12 cellular contexts compared by ENCODE assay signal in genomic region chr16:68290455-68290854, GRCh38. TPM values are rescaled to one million over a fixed set of nuclear protein-coding genes. Genes with fewer than 3 reads are reported as not detected.
DNase-seq lines count a peak whose midpoint lies in the region; ATAC-seq and TF ChIP-seq lines count a peak whose summit lies in the region.
"Had no signal": no experiment of that assay in that cellular context is flagged by ENCODE, and none has a peak within 500 bp of the region (broad histone marks: within the 10 kb centered on the region; RNA-seq: fewer than 3 reads in every experiment).

No MANE protein-coding gene starts in this region.

- no peak overlapping the region for H2AFZ ChIP-seq in smooth muscle cell (ENCODE audit: low read depth)

- DNase-seq in activated CD4-positive, alpha-beta T cell treated with anti-CD3 and anti-CD28 coated beads, Interleukin-2, amount 10 ng/mL, durations not matched to agents 24 days and 14 days, result no peak
- no peak for DNase-seq in activated CD4-positive, alpha-beta T cell treated with anti-CD3 and anti-CD28 coated beads, Interleukin-2, amount 50 U/mL, for 4 hours
- DNase-seq in SJSA1 (ENCODE audit: low read depth in 1 of 2, low spot score in 2 of 2) (no peak), smooth muscle cell (lab: John Stamatoyannopoulos, UW; ENCODE audit: unreplicated experiment) (no peak), EL (no peak)
- DNase-seq: hypothalamus had no signal

- H3K4me3 ChIP-seq in SJSA1 (no peak overlapping the region), iPS-20b (ENCODE audit: low read length) (no peak overlapping the region), subcutaneous abdominal adipose tissue (ENCODE audit: low read depth in 1 of 5, low read length in 5 of 5) (no peak overlapping the region), smooth muscle cell (no peak overlapping the region)
- H3K4me3 ChIP-seq: A549, K562 had no signal

- peaks cover 72% of the 10 kb centered on the region for H3K36me3 Mint-ChIP-seq in activated CD4-positive, alpha-beta T cell treated with anti-CD3 and anti-CD28 coated beads, Interleukin-2, amount 10 ng/mL, durations not matched to agents 24 days and 14 days (ENCODE audit: low read depth)

- H3K4me3 Mint-ChIP-seq in activated CD4-positive, alpha-beta T cell treated with anti-CD3 and anti-CD28 coated beads, Interleukin-2, amount 10 ng/mL, durations not matched to agents 24 days and 14 days, result peak overlapping the region; percentile 72

- peak overlapping the region; percentile 85 for H3K27ac ChIP-seq in SJSA1
- no peak overlapping the region for H3K27ac ChIP-seq in iPS-20b (ENCODE audit: low read length)
- peak overlapping the region; percentile 94 for H3K27ac ChIP-seq in subcutaneous abdominal adipose tissue (ENCODE audit: low read depth, low read length)
- no peak overlapping the region for H3K27ac ChIP-seq in smooth muscle cell (ENCODE audit: low read depth)
- H3K27ac ChIP-seq: A549 had no signal

- H3K4me1 ChIP-seq in SJSA1 (replicated peaks) (peaks cover 36% of the 10 kb centered on the region), iPS-20b (ENCODE audit: insufficient read depth, low read length) (no peaks in the 10 kb centered on the region), subcutaneous abdominal adipose tissue (ENCODE audit: control insufficient read depth in 5 of 5, insufficient read depth in 5 of 5, low read length in 5 of 5) (peaks cover 21 to 69% (median 67%) of the 10 kb centered on the region in 5 donors), smooth muscle cell (ENCODE audit: low read depth) (no peaks in the 10 kb centered on the region)

- H3K9me3 ChIP-seq in SJSA1 (replicated peaks) (no peaks in the 10 kb centered on the region), iPS-20b (ENCODE audit: insufficient read depth, low read depth, low read length) (no peaks in the 10 kb centered on the region), subcutaneous abdominal adipose tissue (ENCODE audit: control insufficient read depth in 5 of 5, low read length in 5 of 5) (no peaks in the 10 kb centered on the region), smooth muscle cell (replicated peaks; ENCODE audit: low read depth) (no peaks in the 10 kb centered on the region)
- H3K9me3 ChIP-seq: A549 had no signal

- 90% methylated on average over 7 of the region's 7 CpGs for WGBS in smooth muscle cell (ENCODE audit: low lambda C conversion rate)

- peaks cover 59% of the 10 kb centered on the region for H4K20me1 ChIP-seq in smooth muscle cell (ENCODE audit: low read depth)

- intact Hi-C loops in activated CD4-positive, alpha-beta T cell treated with anti-CD3 and anti-CD28 coated beads, Interleukin-2, amount 10 ng/mL, durations not matched to agents 24 days and 14 days (cut with micrococcal nuclease), result no loop called here

- peaks cover 66% of the 10 kb centered on the region for H3K4me1 Mint-ChIP-seq in activated CD4-positive, alpha-beta T cell treated with anti-CD3 and anti-CD28 coated beads, Interleukin-2, amount 10 ng/mL, durations not matched to agents 24 days and 14 days

- H3F3A ChIP-seq in smooth muscle cell (ENCODE audit: low read depth), result no peaks in the 10 kb centered on the region

- H3K79me2 ChIP-seq in smooth muscle cell (ENCODE audit: low read depth), result peaks cover 9% of the 10 kb centered on the region

- H3K27me3 ChIP-seq in SJSA1 (replicated peaks) (no peaks in the 10 kb centered on the region), iPS-20b (ENCODE audit: insufficient read depth, low read length) (no peaks in the 10 kb centered on the region), subcutaneous abdominal adipose tissue (ENCODE audit: control insufficient read depth in 5 of 5, insufficient read depth in 4 of 5, low read length in 5 of 5) (no peaks in the 10 kb centered on the region), smooth muscle cell (ENCODE audit: low read depth) (no peaks in the 10 kb centered on the region)

- H3K4me2 ChIP-seq in smooth muscle cell, result no peak overlapping the region
- H3K4me2 ChIP-seq: A549 had no signal

- ATAC-seq in GM21737 (IDR thresholded peaks at IDR 0.05; ENCODE audit: unreplicated experiment), result no peak
- ATAC-seq: A549, Panc1 had no signal

- peak overlapping the region; percentile 94 for H3K27ac Mint-ChIP-seq in activated CD4-positive, alpha-beta T cell treated with anti-CD3 and anti-CD28 coated beads, Interleukin-2, amount 10 ng/mL, durations not matched to agents 24 days and 14 days

- peak overlapping the region; percentile 13; the same call in 1 of the 2 replicates for H3K9ac ChIP-seq in iPS-20b (ENCODE audit: low read depth, low read length)
- H3K9ac ChIP-seq in subcutaneous abdominal adipose tissue (ENCODE audit: low read length in 5 of 5), result peak overlapping the region in 1 of 5 donors; percentile 28
- H3K9ac ChIP-seq in smooth muscle cell (ENCODE audit: low read depth), result no peak overlapping the region

- no peak for TF ChIP-seq CTCF in smooth muscle cell (IDR thresholded peaks at IDR 0.05; ENCODE audit: borderline replicate concordance, insufficient read depth, poor library complexity, severe bottlenecking)

- no peaks in the 10 kb centered on the region for H3K9me3 Mint-ChIP-seq in activated CD4-positive, alpha-beta T cell treated with anti-CD3 and anti-CD28 coated beads, Interleukin-2, amount 10 ng/mL, durations not matched to agents 24 days and 14 days

- H3K36me3 ChIP-seq in SJSA1 (peaks cover 87% of the 10 kb centered on the region), iPS-20b (ENCODE audit: insufficient read depth, low read depth, low read length) (peaks cover 57% of the 10 kb centered on the region), subcutaneous abdominal adipose tissue (ENCODE audit: control insufficient read depth in 5 of 5, insufficient read depth in 5 of 5, low read length in 5 of 5) (peaks cover 10 to 57% (median 46%) of the 10 kb centered on the region in 5 donors), smooth muscle cell (ENCODE audit: low read depth) (peaks cover 4% of the 10 kb centered on the region)

- H3K27me3 Mint-ChIP-seq in activated CD4-positive, alpha-beta T cell treated with anti-CD3 and anti-CD28 coated beads, Interleukin-2, amount 10 ng/mL, durations not matched to agents 24 days and 14 days, result no peaks in the 10 kb centered on the region

RNA-seq across cellular contexts. Expression of gene SLC7A6OS, which starts 20.3 kb away (rescaled TPM):
- 22.3 and 27.1 TPM in 2 replicates for total RNA-seq in activated CD4-positive, alpha-beta T cell treated with anti-CD3 and anti-CD28 coated beads, Interleukin-2, amount 10 ng/mL, durations not matched to agents 24 days and 14 days
- 15.6 and 19.1 TPM in 2 replicates for total RNA-seq in SJSA1 (2014; rRNA removed; shearing (Covaris generic))
- 8.3 and 9.6 TPM in 2 replicates for total RNA-seq in smooth muscle cell
- 13.2 and 13.9 TPM in 2 replicates for polyA plus RNA-seq in smooth muscle cell

RNA-seq across cellular contexts. Expression of gene PRMT7, which starts 20.4 kb away (rescaled TPM):
- total RNA-seq in activated CD4-positive, alpha-beta T cell treated with anti-CD3 and anti-CD28 coated beads, Interleukin-2, amount 10 ng/mL, durations not matched to agents 24 days and 14 days, result 69.7 and 72.2 TPM in 2 replicates
- 58.8 and 58.9 TPM in 2 replicates for total RNA-seq in SJSA1 (2014; rRNA removed; shearing (Covaris generic))
- total RNA-seq in smooth muscle cell, result 16.3 and 22.1 TPM in 2 replicates
- 19.7 and 25.4 TPM in 2 replicates for polyA plus RNA-seq in smooth muscle cell

RNA-seq across cellular contexts. Expression of gene SLC7A6, which starts 26.1 kb away (rescaled TPM):
- 103 and 106 TPM in 2 replicates for total RNA-seq in activated CD4-positive, alpha-beta T cell treated with anti-CD3 and anti-CD28 coated beads, Interleukin-2, amount 10 ng/mL, durations not matched to agents 24 days and 14 days
- 13.2 and 27.4 TPM in 2 replicates for total RNA-seq in SJSA1 (2014; rRNA removed; shearing (Covaris generic))
- 16.5 and 22.7 TPM in 2 replicates for total RNA-seq in smooth muscle cell
- polyA plus RNA-seq in smooth muscle cell, result 11.4 and 15.9 TPM in 2 replicates

RNA-seq across cellular contexts. Expression of gene PLA2G15, which starts 45.3 kb away (rescaled TPM):
- 7.2 and 8.4 TPM in 2 replicates for total RNA-seq in activated CD4-positive, alpha-beta T cell treated with anti-CD3 and anti-CD28 coated beads, Interleukin-2, amount 10 ng/mL, durations not matched to agents 24 days and 14 days
- total RNA-seq in SJSA1 (2014; rRNA removed; shearing (Covaris generic)), result 20.3 and 28.9 TPM in 2 replicates
- 22.5 and 24.2 TPM in 2 replicates for total RNA-seq in smooth muscle cell
- polyA plus RNA-seq in smooth muscle cell, result 29.7 and 38.3 TPM in 2 replicates

RNA-seq across cellular contexts. Expression of gene ESRP2, which starts 54.5 kb away (rescaled TPM):
- total RNA-seq in activated CD4-positive, alpha-beta T cell treated with anti-CD3 and anti-CD28 coated beads, Interleukin-2, amount 10 ng/mL, durations not matched to agents 24 days and 14 days, result 0.07 and 0.09 TPM in 2 replicates
- 0.24 TPM in 1 of 2 replicates, not detected in the other for total RNA-seq in SJSA1 (2014; rRNA removed; shearing (Covaris generic))
- 5.5 and 8.5 TPM in 2 replicates for total RNA-seq in smooth muscle cell
- polyA plus RNA-seq in smooth muscle cell, result 2.7 and 11.1 TPM in 2 replicates

Comparison
In these comparisons a context has a peak if more than half of its experiments do, and no peak if none do; other contexts are left out.
1. H3K27ac ChIP-seq: peak in SJSA1 (single experiment) and subcutaneous abdominal adipose tissue (single experiment); none in iPS-20b (single experiment) and smooth muscle cell (single experiment).